31 cellular contexts compared by ENCODE assay signal in genomic region chr1:18614011-18614735, GRCh38. TPM values are rescaled to one million over a fixed set of nuclear protein-coding genes. Genes with fewer than 3 reads are reported as not detected.
"Had no signal": no experiment of that assay in that cellular context is flagged by ENCODE, and none has a peak within 500 bp of the region (broad histone marks: within the 10 kb centered on the region; RNA-seq: fewer than 3 reads in every experiment).

No MANE protein-coding gene starts in this region.

- ATAC-seq: activated CD4-positive, CD25-positive, alpha-beta regulatory T cell treated with anti-CD3 and anti-CD28 coated beads, Interleukin-2, amount 50 U/mL, for 24 hours; activated CD8-positive, alpha-beta T cell treated with anti-CD3 and anti-CD28 coated beads for 36 hours; activated naive CD8-positive, alpha-beta T cell treated with anti-CD3 and anti-CD28 coated beads, Interleukin-2, amount 50 U/mL, for 24 hours; activated T-cell treated with anti-CD3 and anti-CD28 coated beads, Interleukin-2, amount 50 U/mL, for 4 hours; body of pancreas; effector memory CD8-positive, alpha-beta T cell; foreskin keratinocyte; gastrocnemius medialis; T-helper 17 cell had no signal

- H3K27ac ChIP-seq: adrenal gland, body of pancreas, esophagus muscularis mucosa, foreskin keratinocyte, gastrocnemius medialis, WERI-Rb-1 had no signal

- H3K9me3 ChIP-seq: adrenal gland, body of pancreas, gastrocnemius medialis had no signal

- H3K27me3 ChIP-seq: body of pancreas had no signal

- H3K4me1 ChIP-seq: adrenal gland, body of pancreas, esophagus muscularis mucosa, gastrocnemius medialis had no signal

- H3K4me3 ChIP-seq: adrenal gland, body of pancreas, esophagus muscularis mucosa, gastrocnemius medialis had no signal

- H3K36me3 ChIP-seq: adrenal gland, esophagus muscularis mucosa, gastrocnemius medialis, WERI-Rb-1 had no signal

- DNase-seq: activated B cell treated with CpG ODN at 0.5 μM for 24 hours; activated CD4-positive, alpha-beta T cell treated with anti-CD3 and anti-CD28 coated beads for 48 hours; activated CD4-positive, alpha-beta T cell treated with anti-CD3 and anti-CD28 coated beads, Interleukin-2, amount 50 U/mL, for 1 hour; activated CD4-positive, alpha-beta T cell treated with anti-CD3 and anti-CD28 coated beads, Interleukin-2, amount 50 U/mL, for 48 hours; activated CD8-positive, alpha-beta memory T cell treated with anti-CD3 and anti-CD28 coated beads for 24 hours; activated CD8-positive, alpha-beta T cell treated with anti-CD3 and anti-CD28 coated beads for 36 hours; activated effector memory CD4-positive, alpha-beta T cell treated with anti-CD3 and anti-CD28 coated beads, Interleukin-2, amount 50 U/mL, for 16 hours; activated naive CD4-positive, alpha-beta T cell treated with anti-CD3 and anti-CD28 coated beads for 36 hours; activated naive CD8-positive, alpha-beta T cell treated with anti-CD3 and anti-CD28 coated beads for 36 hours; activated naive CD8-positive, alpha-beta T cell treated with anti-CD3 and anti-CD28 coated beads, Interleukin-2, amount 50 U/mL, for 24 hours; activated T-cell treated with anti-CD3 and anti-CD28 coated beads, Interleukin-2, amount 50 U/mL, for 4 hours; adrenal gland; body of pancreas; caudate nucleus; cortex of kidney; dermis blood vessel endothelial cell; effector CD4-positive, alpha-beta T cell; effector memory CD8-positive, alpha-beta T cell; erythroblast; foreskin keratinocyte; gastrocnemius medialis; T-helper 1 cell; T-helper 17 cell; T1000; WERI-Rb-1 had no signal

RNA-seq across cellular contexts. Expression of gene PAX7, which starts 16.5 kb away (rescaled TPM):
- total RNA-seq: activated B cell treated with CpG ODN at 0.5 μM for 24 hours; activated CD8-positive, alpha-beta T cell treated with anti-CD3 and anti-CD28 coated beads for 36 hours; activated naive CD4-positive, alpha-beta T cell treated with anti-CD3 and anti-CD28 coated beads for 36 hours; activated naive CD8-positive, alpha-beta T cell treated with anti-CD3 and anti-CD28 coated beads for 36 hours; activated T-cell treated with anti-CD3 and anti-CD28 coated beads, Interleukin-2, amount 50 U/mL, for 4 hours; activated T-helper 2 cell treated with anti-CD3 and anti-CD28 coated beads, Interferon-gamma antibody, Interleukin-2, Interleukin-4, amounts not matched to agents 10 μg/mL and 5 μg/mL and 100 μg/mL, durations not matched to agents 14 hours and 24 hours and 36 hours; adrenal gland; aorta; body of pancreas; chondrocyte; dermis blood vessel endothelial cell; esophagus muscularis mucosa; foreskin keratinocyte; glomerular endothelial cell; T-helper 17 cell had no signal
- polyA plus RNA-seq: adrenal gland, aorta, foreskin keratinocyte had no signal
